8 cellular contexts compared by ENCODE assay signal in the genomic region with DNA sequence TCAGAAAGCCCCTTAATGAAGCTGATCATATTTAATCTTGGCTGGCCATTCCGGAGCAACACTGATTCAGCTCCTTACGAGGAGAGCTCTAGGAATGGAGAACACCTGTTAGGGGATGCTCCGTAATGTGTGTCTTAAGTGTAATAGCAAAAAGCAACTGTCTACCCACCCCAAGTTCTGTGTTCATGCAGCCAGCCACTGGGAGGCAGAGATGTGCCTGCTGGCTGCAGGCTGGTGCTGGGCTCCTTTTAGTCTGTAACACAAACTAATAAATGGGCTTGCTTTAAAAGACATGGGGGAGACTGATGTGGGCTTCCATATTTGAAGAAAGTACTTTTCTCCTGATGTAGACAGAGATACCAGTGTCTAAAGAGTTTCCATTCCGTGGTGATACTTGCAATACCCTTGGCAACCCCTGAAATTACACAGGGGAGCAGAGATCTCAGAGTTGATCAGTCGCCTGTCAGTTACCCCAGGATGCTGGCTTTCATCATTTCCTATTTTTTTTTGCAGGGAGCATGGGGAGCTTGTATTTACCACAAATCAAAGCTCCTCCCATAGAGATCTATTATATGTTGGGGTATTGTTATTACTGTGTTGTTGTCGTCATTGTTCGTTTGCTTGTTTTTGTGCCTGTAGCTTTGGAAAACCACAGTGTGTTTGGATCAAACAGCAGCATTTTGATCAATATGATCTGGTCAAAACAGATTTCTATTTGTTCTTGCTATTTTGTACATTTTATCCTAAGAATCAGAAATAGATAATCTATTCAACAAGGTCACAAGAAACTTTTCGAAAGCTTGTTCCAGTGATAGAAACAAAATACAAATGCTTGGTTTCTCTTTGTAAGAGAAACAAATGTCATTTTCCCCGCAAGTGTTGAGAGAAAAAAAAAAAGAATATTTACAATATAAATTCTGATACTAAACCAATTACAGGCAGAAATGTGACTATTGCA.
DNase-seq lines count a peak whose midpoint lies in the region; ATAC-seq and TF ChIP-seq lines count a peak whose summit lies in the region.

No MANE protein-coding gene starts in this region.

- no peak for ATAC-seq in GM18867 (IDR thresholded peaks at IDR 0.05; ENCODE audit: unreplicated experiment)
- no peak for ATAC-seq in sciatic nerve

- H3K4me3 ChIP-seq in WI38 (ENCODE audit: low read depth, low read length) (no peak overlapping the region), foreskin fibroblast (ENCODE audit: low read depth in 1 of 2, low read length in 2 of 2) (no peak overlapping the region)

- intact Hi-C loops in sciatic nerve (cut with DNase I), result no loop called here

- TF ChIP-seq CTCF in AG09319 (IDR thresholded peaks at IDR 0.05; ENCODE audit: low read depth, low read length) (peak; percentile 62), WI38 (IDR thresholded peaks at IDR 0.05; ENCODE audit: low read depth, low read length) (peak; percentile 61), foreskin fibroblast (IDR thresholded peaks at IDR 0.05; ENCODE audit: low read depth, low read length) (peak; percentile 43)

- DNase-seq in AG09319 (ENCODE audit: extremely low read depth, low read depth), result no peak
- peak; percentile 42 for DNase-seq in HCEC 1CT
- DNase-seq in foreskin fibroblast, result peak; percentile 5 to 44
- DNase-seq in effector CD8-positive, alpha-beta T cell (lab: John Stamatoyannopoulos, UW), result no peak
- no peak for DNase-seq in sciatic nerve (ENCODE audit: low spot score)
- DNase-seq in HuH-7 (ENCODE audit: low spot score), result no peak

Comparison
In these comparisons a context has a peak if more than half of its experiments do, and no peak if none do; other contexts are left out.
1. DNase-seq: peak in HCEC 1CT (single experiment) and foreskin fibroblast (2 of 2); none in AG09319 (single experiment), effector CD8-positive, alpha-beta T cell (single experiment), sciatic nerve (single experiment) and HuH-7 (single experiment).
2. Peak in every context shown above with its lines, with median percentiles within 50 percentile points of each other: CTCF ChIP-seq.